In genomic region chr11:2675540-2675939, GRCh38 we compare ENCODE assay signal across 15 cellular contexts. TPM values are rescaled to one million over a fixed set of nuclear protein-coding genes. Genes with fewer than 3 reads are reported as not detected.
DNase-seq lines count a peak whose midpoint lies in the region; ATAC-seq and TF ChIP-seq lines count a peak whose summit lies in the region.
"Had no signal": no experiment of that assay in that cellular context is flagged by ENCODE, and none has a peak within 500 bp of the region (broad histone marks: within the 10 kb centered on the region; RNA-seq: fewer than 3 reads in every experiment).

No MANE protein-coding gene starts in this region.

- peaks cover 6% of the 10 kb centered on the region for H3K36me3 ChIP-seq in RWPE2 (ENCODE audit: low read depth)
- H3K36me3 ChIP-seq: MG63 had no signal

- no peaks in the 10 kb centered on the region for H3K27me3 ChIP-seq in RWPE2 (ENCODE audit: insufficient read depth, poor library complexity, severe bottlenecking)
- H3K27me3 ChIP-seq: MG63 had no signal

- DNase-seq in COLO829 (ENCODE audit: low spot score) (peak; percentile 58), RWPE2 (ENCODE audit: low spot score) (no peak), left ventricle myocardium superior (no peak), pons (ENCODE audit: low spot score) (peak; percentile 79), NCI-H446 (lab: John Stamatoyannopoulos, UW) (no peak), GM19238 (ENCODE audit: insufficient read length, low spot score) (no peak)
- DNase-seq: activated T-cell treated with anti-CD3 and anti-CD28 coated beads for 4 hours, foreskin fibroblast, immature natural killer cell, MG63, NCI-H2029 treated with DMSO at 0.1 percent for 48 hours, SHP77 had no signal

- intact Hi-C loops in left ventricle myocardium superior (cut with micrococcal nuclease): no loop called here

- no peak for TF ChIP-seq CTCF in RWPE2 (IDR thresholded peaks at IDR 0.05; ENCODE audit: poor library complexity, severe bottlenecking)

- no peaks in the 10 kb centered on the region for H3K4me1 ChIP-seq in RWPE2 (ENCODE audit: insufficient read depth, poor library complexity, severe bottlenecking)

- H3K27ac ChIP-seq in RWPE2 (ENCODE audit: poor library complexity, severe bottlenecking): no peak overlapping the region

- ATAC-seq in RWPE2 (ENCODE audit: low read depth): peak; percentile 33; the same call in 1 of the 3 replicates
- ATAC-seq in left ventricle myocardium superior: peak; percentile 31
- no peak for ATAC-seq in GM19467 (IDR thresholded peaks at IDR 0.05; ENCODE audit: unreplicated experiment)
- ATAC-seq in HG02571 (IDR thresholded peaks at IDR 0.05; ENCODE audit: unreplicated experiment): no peak
- ATAC-seq: HCT116 had no signal

- H3K4me3 ChIP-seq in RWPE2 (ENCODE audit: severe bottlenecking): no peak overlapping the region
- H3K4me3 ChIP-seq: MG63 had no signal

- H3K9me3 ChIP-seq in RWPE2 (ENCODE audit: severe bottlenecking): peaks cover 2% of the 10 kb centered on the region
- H3K9me3 ChIP-seq: MG63 had no signal

RNA-seq across cellular contexts. Expression of gene KCNQ1OT1, which starts 24.3 kb away (rescaled TPM):
- total RNA-seq in left ventricle myocardium superior: 0.35 TPM

Comparison
In these comparisons a context has a peak if more than half of its experiments do, and no peak if none do; other contexts are left out.
1. DNase-seq: peak in COLO829 (single experiment) and pons (single experiment); none in RWPE2 (single experiment), left ventricle myocardium superior (single experiment), NCI-H446 (0 of 2) and GM19238 (single experiment).
2. ATAC-seq: peak in RWPE2 (single experiment) and left ventricle myocardium superior (single experiment); none in GM19467 (single experiment) and HG02571 (single experiment).